26 cellular contexts compared by ENCODE assay signal in the genomic region with DNA sequence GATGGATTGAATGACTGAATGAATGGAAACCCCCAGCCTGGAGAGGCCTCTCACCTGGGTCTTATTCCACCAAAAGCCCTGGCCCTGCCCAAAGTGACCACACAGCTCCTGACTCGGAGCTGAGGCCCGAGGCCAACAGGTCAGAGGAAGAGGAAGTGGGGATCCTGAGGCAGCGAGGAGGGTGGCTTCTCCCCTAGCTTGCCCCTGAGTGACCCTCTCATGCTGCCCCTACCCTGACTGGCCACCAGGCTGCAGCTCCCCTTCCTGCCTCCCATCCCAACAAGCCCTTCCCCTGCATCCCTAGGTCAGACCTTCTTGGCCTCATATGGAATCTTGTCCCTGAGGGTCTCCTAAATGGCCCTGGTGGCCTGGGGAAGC.
"Had no signal": no experiment of that assay in that cellular context is flagged by ENCODE, and none has a peak within 500 bp of the region (broad histone marks: within the 10 kb centered on the region; RNA-seq: fewer than 3 reads in every experiment).

No MANE protein-coding gene starts in this region.

- H3K9me3 ChIP-seq: right atrium auricular region had no signal

- H2AFZ ChIP-seq: parathyroid adenoma had no signal

- DNase-seq: activated CD4-positive, alpha-beta memory T cell treated with anti-CD3 and anti-CD28 coated beads, Interleukin-2, amount 10 ng/mL, durations not matched to agents 7 days and 5 days; activated CD4-positive, alpha-beta T cell treated with anti-CD3 and anti-CD28 coated beads for 1 hour; activated CD4-positive, alpha-beta T cell treated with anti-CD3 and anti-CD28 coated beads, Interleukin-2, amount 10 ng/mL, durations not matched to agents 7 days and 5 days; activated CD8-positive, alpha-beta memory T cell treated with anti-CD3 and anti-CD28 coated beads, Interleukin-2, amount 50 U/mL, for 48 hours; activated gamma-delta T cell treated with Interleukin-2 at 50 U/mL for 16 hours; activated naive CD4-positive, alpha-beta T cell treated with anti-CD3 and anti-CD28 coated beads, Interleukin-2, amount 50 U/mL, for 16 hours; activated T-cell treated with anti-CD3 and anti-CD28 coated beads, Interleukin-2, amount 50 U/mL, for 24 hours; amniotic stem cell; central memory CD4-positive, alpha-beta T cell; endodermal cell; foreskin fibroblast; head of caudate nucleus; hippocampal formation; left colon; naive B cell; occipital lobe; stimulated activated CD4-positive, alpha-beta T cell treated with anti-CD3 and anti-CD28 coated beads, Interleukin-2, amount 100 ng/mL, for 48 hours; stimulated activated naive CD4-positive, alpha-beta T cell treated with Interleukin-2 at 50 U/mL for 16 hours; T1000 had no signal

- ATAC-seq: esophagus mucosa, left colon, WTC11 had no signal

- H3K4me1 ChIP-seq: parathyroid adenoma had no signal

- H3K36me3 ChIP-seq: right atrium auricular region, tibial nerve had no signal

- H3K36me3 Mint-ChIP-seq: mesothelial cell of epicardium, WTC11 had no signal

- H3K27ac ChIP-seq: parathyroid adenoma, right atrium auricular region, tibial nerve had no signal

- H3K9me3 Mint-ChIP-seq: activated CD4-positive, alpha-beta memory T cell treated with anti-CD3 and anti-CD28 coated beads, Interleukin-2, amount 10 ng/mL, durations not matched to agents 7 days and 5 days; activated CD4-positive, alpha-beta T cell treated with anti-CD3 and anti-CD28 coated beads, Interleukin-2, amount 10 ng/mL, durations not matched to agents 7 days and 5 days; dendritic cell treated with granulocyte-macrophage colony-stimulating factor and Interleukin-4, amounts not matched to agents 40 ng/mL and 50 ng/mL, for 4 days; endodermal cell had no signal

- H3K4me3 ChIP-seq: right atrium auricular region, tibial nerve had no signal

- H3K27ac Mint-ChIP-seq: activated CD4-positive, alpha-beta memory T cell treated with anti-CD3 and anti-CD28 coated beads, Interleukin-2, amount 10 ng/mL, durations not matched to agents 7 days and 5 days; activated CD4-positive, alpha-beta T cell treated with anti-CD3 and anti-CD28 coated beads, Interleukin-2, amount 10 ng/mL, durations not matched to agents 7 days and 5 days; activated T-cell treated with anti-CD3 and anti-CD28 coated beads, Interleukin-2, amount 50 U/mL, for 24 hours; dendritic cell treated with granulocyte-macrophage colony-stimulating factor and Interleukin-4, amounts not matched to agents 40 ng/mL and 50 ng/mL, for 4 days; endodermal cell; mesothelial cell of epicardium; WTC11 had no signal

- H3K4me1 Mint-ChIP-seq: activated CD4-positive, alpha-beta memory T cell treated with anti-CD3 and anti-CD28 coated beads, Interleukin-2, amount 10 ng/mL, durations not matched to agents 7 days and 5 days; activated CD4-positive, alpha-beta T cell treated with anti-CD3 and anti-CD28 coated beads, Interleukin-2, amount 10 ng/mL, durations not matched to agents 7 days and 5 days; endodermal cell; naive B cell; WTC11 had no signal

- H3K79me2 ChIP-seq: parathyroid adenoma had no signal

- H3K27me3 ChIP-seq: right atrium auricular region, tibial nerve had no signal

- H3K4me3 Mint-ChIP-seq: activated CD4-positive, alpha-beta memory T cell treated with anti-CD3 and anti-CD28 coated beads, Interleukin-2, amount 10 ng/mL, durations not matched to agents 7 days and 5 days; activated CD4-positive, alpha-beta T cell treated with anti-CD3 and anti-CD28 coated beads, Interleukin-2, amount 10 ng/mL, durations not matched to agents 7 days and 5 days; activated T-cell treated with anti-CD3 and anti-CD28 coated beads, Interleukin-2, amount 50 U/mL, for 24 hours; dendritic cell treated with granulocyte-macrophage colony-stimulating factor and Interleukin-4, amounts not matched to agents 40 ng/mL and 50 ng/mL, for 4 days; endodermal cell; mesothelial cell of epicardium; naive B cell; WTC11 had no signal

- H3K9ac ChIP-seq: parathyroid adenoma had no signal
